In genomic region chr15:99502182-99502581, GRCh38 we compare ENCODE assay signal across 9 cellular contexts.
DNase-seq lines count a peak whose midpoint lies in the region; ATAC-seq lines count a peak whose summit lies in the region.
"Had no signal": no experiment of that assay in that cellular context is flagged by ENCODE, and none has a peak within 500 bp of the region (broad histone marks: within the 10 kb centered on the region; RNA-seq: fewer than 3 reads in every experiment).

No MANE protein-coding gene starts in this region.

- H3K27me3 Mint-ChIP-seq in natural killer cell treated with Interleukin-12 subunit alpha and Interleukin-12 subunit beta and Interleukin-15 and Interleukin-18, amount 100 ng/mL, for 72 hours, result peaks cover 37 to 46% of the 10 kb centered on the region in 2 donors

- H3K9me3 Mint-ChIP-seq in natural killer cell treated with Interleukin-12 subunit alpha and Interleukin-12 subunit beta and Interleukin-15 and Interleukin-18, amount 100 ng/mL, for 72 hours, result no peaks in the 10 kb centered on the region

- H3K36me3 Mint-ChIP-seq in natural killer cell treated with Interleukin-12 subunit alpha and Interleukin-12 subunit beta and Interleukin-15 and Interleukin-18, amount 100 ng/mL, for 72 hours, result peaks cover 4% of the 10 kb centered on the region

- peak; percentile 44 for DNase-seq in NK-92 treated with Interleukin-12 subunit alpha and Interleukin-12 subunit beta, amount 100 ng/mL, for 24 hours (lab: John Stamatoyannopoulos, UW)
- no peak for DNase-seq in NK-92 (lab: John Stamatoyannopoulos, UW; ENCODE audit: unreplicated experiment)
- DNase-seq in natural killer cell treated with Interleukin-12 subunit alpha and Interleukin-12 subunit beta and Interleukin-15 and Interleukin-18, amount 100 ng/mL, for 72 hours (ENCODE audit: low spot score), result peak; percentile 67
- DNase-seq in activated effector memory CD4-positive, alpha-beta T cell treated with anti-CD3 and anti-CD28 coated beads, Interleukin-2, amount 50 U/mL, for 16 hours, result no peak
- no peak for DNase-seq in cerebellar cortex (ENCODE audit: low spot score)
- no peak for DNase-seq in occipital lobe (lab: John Stamatoyannopoulos, UW)

- H3K27ac Mint-ChIP-seq in natural killer cell treated with Interleukin-12 subunit alpha and Interleukin-12 subunit beta and Interleukin-15 and Interleukin-18, amount 100 ng/mL, for 72 hours, result peak overlapping the region in 1 of 2 donors; percentile 68

- H3K4me1 Mint-ChIP-seq in natural killer cell treated with Interleukin-12 subunit alpha and Interleukin-12 subunit beta and Interleukin-15 and Interleukin-18, amount 100 ng/mL, for 72 hours (ENCODE audit: low read depth in 2 of 2), result peaks cover 20 to 41% of the 10 kb centered on the region in 2 donors

- ATAC-seq in GM21515 (IDR thresholded peaks at IDR 0.05; ENCODE audit: unreplicated experiment) (peak; percentile 40), HG03442 (IDR thresholded peaks at IDR 0.05; ENCODE audit: unreplicated experiment) (peak; percentile 61)
- peak; percentile 85 to 86 for ATAC-seq in natural killer cell treated with Interleukin-12 subunit alpha and Interleukin-12 subunit beta and Interleukin-15 and Interleukin-18, amount 100 ng/mL, for 72 hours
- ATAC-seq: HCT116 had no signal

- H3K4me3 Mint-ChIP-seq in natural killer cell treated with Interleukin-12 subunit alpha and Interleukin-12 subunit beta and Interleukin-15 and Interleukin-18, amount 100 ng/mL, for 72 hours, result peak overlapping the region; percentile 67

Comparison
In these comparisons a context has a peak if more than half of its experiments do, and no peak if none do; other contexts are left out.
1. DNase-seq: peak in NK-92 treated with Interleukin-12 subunit alpha and Interleukin-12 subunit beta, amount 100 ng/mL, for 24 hours (single experiment) and natural killer cell treated with Interleukin-12 subunit alpha and Interleukin-12 subunit beta and Interleukin-15 and Interleukin-18, amount 100 ng/mL, for 72 hours (single experiment); none in NK-92 (single experiment), activated effector memory CD4-positive, alpha-beta T cell treated with anti-CD3 and anti-CD28 coated beads, Interleukin-2, amount 50 U/mL, for 16 hours (single experiment), cerebellar cortex (single experiment) and occipital lobe (single experiment).
2. Peak in every context shown above with its lines, with median percentiles within 50 percentile points of each other: ATAC-seq.